Comparison of ENCODE assay signal across 15 cellular contexts in genomic region chr14:105925615-105926414, GRCh38.
"Had no signal": no experiment of that assay in that cellular context is flagged by ENCODE, and none has a peak within 500 bp of the region (broad histone marks: within the 10 kb centered on the region; RNA-seq: fewer than 3 reads in every experiment).

No MANE protein-coding gene starts in this region.

- H3K4me1 ChIP-seq: thyroid gland, vagina had no signal

- H3K9me3 ChIP-seq: thyroid gland, vagina had no signal

- FAIRE-seq: islet of Langerhans had no signal

- DNase-seq: amniotic stem cell; central memory CD4-positive, alpha-beta T cell; mesenchymal stem cell; occipital lobe; stimulated activated CD4-positive, alpha-beta T cell treated with anti-CD3 and anti-CD28 coated beads, Interleukin-2, amount 100 ng/mL, for 48 hours; stimulated activated naive B cell treated with anti-CD40 and anti-IgM and Interleukin-4, amounts not matched to agents 10 μg/mL and 1 μg/mL and 100 μg/mL, for 72 hours; T-helper 9 cell; thyroid gland had no signal

- H3K36me3 ChIP-seq: thyroid gland, vagina had no signal

- ATAC-seq: activated CD4-positive, CD25-positive, alpha-beta regulatory T cell treated with anti-CD3 and anti-CD28 coated beads, Interleukin-2, amount 50 U/mL, for 24 hours; esophagus mucosa; left lobe of liver; T-cell had no signal

- H3K4me3 ChIP-seq: coronary artery, thyroid gland, vagina had no signal

- H3K27me3 ChIP-seq: thyroid gland, vagina had no signal

- H3K27ac ChIP-seq: coronary artery, thyroid gland, vagina had no signal
